Comparison of ENCODE assay signal across 10 cellular contexts in the genomic region with DNA sequence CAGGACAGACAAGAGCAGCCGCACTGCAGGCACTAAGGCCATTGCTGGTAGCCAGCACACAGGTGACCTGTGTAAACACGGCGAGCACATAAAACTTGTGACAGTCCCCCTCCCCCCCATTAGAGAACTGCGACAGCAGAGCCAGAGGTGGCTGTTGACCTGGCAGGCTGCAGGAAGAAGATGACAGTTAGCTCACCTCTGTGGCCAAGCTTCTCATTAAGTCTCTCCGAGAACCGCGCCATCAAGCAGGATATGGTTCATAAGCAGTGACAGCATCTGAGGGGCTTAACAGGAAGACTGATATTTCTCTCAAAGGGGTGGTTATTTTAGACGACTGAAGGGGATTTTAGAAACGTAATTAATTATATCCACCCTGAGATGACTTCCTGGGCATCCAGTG. TPM values are rescaled to one million over a fixed set of nuclear protein-coding genes. Genes with fewer than 3 reads are reported as not detected.
DNase-seq lines count a peak whose midpoint lies in the region; ATAC-seq, FAIRE-seq and TF ChIP-seq lines count a peak whose summit lies in the region.
"Had no signal": no experiment of that assay in that cellular context is flagged by ENCODE, and none has a peak within 500 bp of the region (broad histone marks: within the 10 kb centered on the region; RNA-seq: fewer than 3 reads in every experiment).

No MANE protein-coding gene starts in this region.

- intact Hi-C loops in right lobe of liver (cut with DNase I) = no loop called here
- intact Hi-C loops in colonic mucosa (cut with DNase I) = no loop called here

- H3K9ac ChIP-seq in colonic mucosa (ENCODE audit: low read depth in 2 of 2, low read length in 2 of 2) = no peak overlapping the region

- H3K27ac Mint-ChIP-seq in activated T-helper 17 cell treated with anti-CD3 and anti-CD28 coated beads, Interleukin-2, amount 50 U/mL, for 72 hours = peak overlapping the region; percentile 92
- peak overlapping the region; percentile 96 for H3K27ac Mint-ChIP-seq in stimulated activated naive CD8-positive, alpha-beta T cell treated with anti-CD3 and anti-CD28 coated beads, Interleukin-15, Interleukin-2, amounts not matched to agents 100 ng/mL and 50 ng/mL, for 24 hours

- in situ Hi-C loops in G401 (cut with HindIII; ENCODE audit: low sequenced_read_pairs) = no loop called here

- no peak for FAIRE-seq in H54 (lab: Jason Lieb, UNC)

- H3K4me3 Mint-ChIP-seq in activated T-helper 17 cell treated with anti-CD3 and anti-CD28 coated beads, Interleukin-2, amount 50 U/mL, for 72 hours = peak overlapping the region; percentile 94
- H3K4me3 Mint-ChIP-seq in stimulated activated naive CD8-positive, alpha-beta T cell treated with anti-CD3 and anti-CD28 coated beads, Interleukin-15, Interleukin-2, amounts not matched to agents 100 ng/mL and 50 ng/mL, for 24 hours = peak overlapping the region; percentile 99

- H3K4me3 ChIP-seq in right lobe of liver (peak overlapping the region in 1 of 3 donors; percentile 3), colonic mucosa (no peak overlapping the region)

- 33% methylated on average over 5 of the region's 9 CpGs for WGBS in right lobe of liver (ENCODE audit: insufficient coverage, low coverage, low lambda C conversion rate, missing lambda C conversion rate)

- H3K36me3 Mint-ChIP-seq in activated T-helper 17 cell treated with anti-CD3 and anti-CD28 coated beads, Interleukin-2, amount 50 U/mL, for 72 hours (ENCODE audit: low read depth) = peaks cover 96% of the 10 kb centered on the region
- H3K36me3 Mint-ChIP-seq in stimulated activated naive CD8-positive, alpha-beta T cell treated with anti-CD3 and anti-CD28 coated beads, Interleukin-15, Interleukin-2, amounts not matched to agents 100 ng/mL and 50 ng/mL, for 24 hours (ENCODE audit: low read depth) = peaks cover 81% of the 10 kb centered on the region

- H3K36me3 ChIP-seq in right lobe of liver = peaks cover 0 to 29% (median 15%) of the 10 kb centered on the region in 4 donors
- peaks cover under 1% of the 10 kb centered on the region for H3K36me3 ChIP-seq in colonic mucosa

- H3K27me3 ChIP-seq in right lobe of liver (no peaks in the 10 kb centered on the region), colonic mucosa (no peaks in the 10 kb centered on the region)

- peak; percentile 24 to 33 for ATAC-seq in activated CD4-positive, CD25-positive, alpha-beta regulatory T cell treated with anti-CD3 and anti-CD28 coated beads, Interleukin-2, amount 50 U/mL, for 24 hours
- peak; percentile 25 for ATAC-seq in activated T-helper 17 cell treated with anti-CD3 and anti-CD28 coated beads, Interleukin-2, amount 50 U/mL, for 72 hours (replicated peaks)
- peak; percentile 69 to 80 (median 74) for ATAC-seq in right lobe of liver

- H3K27ac ChIP-seq in right lobe of liver (peak overlapping the region in 2 of 3 donors; percentile 2 to 65), colonic mucosa (no peak overlapping the region)
- H3K27ac ChIP-seq: 22Rv1, GM23248 had no signal

- peaks cover 38% of the 10 kb centered on the region for H3K4me1 Mint-ChIP-seq in activated T-helper 17 cell treated with anti-CD3 and anti-CD28 coated beads, Interleukin-2, amount 50 U/mL, for 72 hours
- H3K4me1 Mint-ChIP-seq in stimulated activated naive CD8-positive, alpha-beta T cell treated with anti-CD3 and anti-CD28 coated beads, Interleukin-15, Interleukin-2, amounts not matched to agents 100 ng/mL and 50 ng/mL, for 24 hours (ENCODE audit: low read depth) = peaks cover 68% of the 10 kb centered on the region

- no peaks in the 10 kb centered on the region for H3K9me3 Mint-ChIP-seq in activated T-helper 17 cell treated with anti-CD3 and anti-CD28 coated beads, Interleukin-2, amount 50 U/mL, for 72 hours
- H3K9me3 Mint-ChIP-seq in stimulated activated naive CD8-positive, alpha-beta T cell treated with anti-CD3 and anti-CD28 coated beads, Interleukin-15, Interleukin-2, amounts not matched to agents 100 ng/mL and 50 ng/mL, for 24 hours = no peaks in the 10 kb centered on the region

- TF ChIP-seq CTCF in right lobe of liver (IDR thresholded peaks at IDR 0.05) = no peak
- no peak for TF ChIP-seq CTCF in colonic mucosa (IDR thresholded peaks at IDR 0.05)

- DNase-seq in activated CD4-positive, CD25-positive, alpha-beta regulatory T cell treated with anti-CD3 and anti-CD28 coated beads, Interleukin-2, amount 50 U/mL, for 72 hours = no peak
- peak; percentile 59 to 85 (median 79) for DNase-seq in right lobe of liver
- no peak for DNase-seq in H54 (ENCODE audit: insufficient read length, low spot score)
- DNase-seq in G401 (ENCODE audit: low spot score) = no peak
- no peak for DNase-seq in colonic mucosa

- H3K27me3 Mint-ChIP-seq in activated T-helper 17 cell treated with anti-CD3 and anti-CD28 coated beads, Interleukin-2, amount 50 U/mL, for 72 hours = no peaks in the 10 kb centered on the region
- no peaks in the 10 kb centered on the region for H3K27me3 Mint-ChIP-seq in stimulated activated naive CD8-positive, alpha-beta T cell treated with anti-CD3 and anti-CD28 coated beads, Interleukin-15, Interleukin-2, amounts not matched to agents 100 ng/mL and 50 ng/mL, for 24 hours

- TF ChIP-seq POLR2A in right lobe of liver (IDR thresholded peaks at IDR 0.05) (peak; percentile 62), H54 (IDR thresholded peaks at IDR 0.05; ENCODE audit: low read depth, low read length) (no peak)

- H3K4me1 ChIP-seq in right lobe of liver = peaks cover 0 to 67% (median 36%) of the 10 kb centered on the region in 4 donors
- H3K4me1 ChIP-seq in colonic mucosa = peaks cover 41% of the 10 kb centered on the region

- H3K9me3 ChIP-seq in right lobe of liver (no peaks in the 10 kb centered on the region), colonic mucosa (no peaks in the 10 kb centered on the region)

RNA-seq across cellular contexts. Expression of a gene that starts 5.2 kb away (rescaled TPM):
- total RNA-seq in activated T-helper 17 cell treated with anti-CD3 and anti-CD28 coated beads, Interleukin-2, amount 50 U/mL, for 72 hours = 100 to 1,000 TPM; 315 to 380 TPM
- total RNA-seq in right lobe of liver = 100 to 1,000 TPM; 181 to 243 (median 213) TPM
- 333 and 361 TPM in 2 replicates for total RNA-seq in G401 (2014; rRNA removed; shearing (Covaris generic))
- total RNA-seq in colonic mucosa = 100 to 1,000 TPM; 176 to 267 TPM

RNA-seq across cellular contexts. Expression of a gene that starts 5.5 kb away (rescaled TPM):
- under 1 TPM in 1 of 2 donors, not detected in 1; 0.77 TPM for total RNA-seq in activated T-helper 17 cell treated with anti-CD3 and anti-CD28 coated beads, Interleukin-2, amount 50 U/mL, for 72 hours
- total RNA-seq in right lobe of liver (1 to 10 TPM in 2 of 6 experiments, under 1 TPM in 3, not detected in 1; 0.43 to 2.6 (median 0.81) TPM), colonic mucosa (under 1 TPM in 1 of 2 donors, not detected in 1; 0.45 TPM)
- 0.37 and 1.1 TPM in 2 replicates for total RNA-seq in G401 (2014; rRNA removed; shearing (Covaris generic))

RNA-seq across cellular contexts. Expression of a gene that starts 14.3 kb away (rescaled TPM):
- 10 to 100 TPM in 1 of 2 donors, 1 to 10 TPM in 1; 7.0 to 17.3 TPM for total RNA-seq in activated T-helper 17 cell treated with anti-CD3 and anti-CD28 coated beads, Interleukin-2, amount 50 U/mL, for 72 hours
- total RNA-seq in right lobe of liver (10 to 100 TPM in 2 of 6 experiments, 1 to 10 TPM in 4; 6.3 to 16.9 (median 8.2) TPM), colonic mucosa (10 to 100 TPM in 1 of 2 donors, 1 to 10 TPM in 1; 9.4 to 18.7 TPM)
- 32.3 and 47.5 TPM in 2 replicates for total RNA-seq in G401 (2014; rRNA removed; shearing (Covaris generic))

RNA-seq across cellular contexts. Expression of a gene that starts 14.4 kb away (rescaled TPM):
- 10 to 100 TPM; 13.9 to 25.4 TPM for total RNA-seq in activated T-helper 17 cell treated with anti-CD3 and anti-CD28 coated beads, Interleukin-2, amount 50 U/mL, for 72 hours
- total RNA-seq in right lobe of liver (10 to 100 TPM; 37.4 to 68.8 (median 44.5) TPM), colonic mucosa (10 to 100 TPM; 63.3 to 66.7 TPM)
- total RNA-seq in G401 (2014; rRNA removed; shearing (Covaris generic)) = 33.8 and 51.7 TPM in 2 replicates

RNA-seq across cellular contexts. Expression of a gene that starts 22.7 kb away (rescaled TPM):
- total RNA-seq in activated T-helper 17 cell treated with anti-CD3 and anti-CD28 coated beads, Interleukin-2, amount 50 U/mL, for 72 hours = 1,000 to 10,000 TPM; 3,005 to 3,350 TPM
- total RNA-seq in right lobe of liver (100 to 1,000 TPM; 529 to 851 (median 616) TPM), colonic mucosa (1,000 to 10,000 TPM; 1,628 to 2,136 TPM)
- total RNA-seq in G401 (2014; rRNA removed; shearing (Covaris generic)) = 3,218 and 3,629 TPM in 2 replicates

Comparison
In these comparisons a context has a peak if more than half of its experiments do, and no peak if none do; other contexts are left out.
1. DNase-seq: peak in right lobe of liver (3 of 3); none in activated CD4-positive, CD25-positive, alpha-beta regulatory T cell treated with anti-CD3 and anti-CD28 coated beads, Interleukin-2, amount 50 U/mL, for 72 hours (single experiment), H54 (single experiment), G401 (single experiment) and colonic mucosa (single experiment).
2. Peak in every context shown above with its lines, with median percentiles within 50 percentile points of each other: ATAC-seq.